8 cellular contexts compared by ENCODE assay signal in the genomic region with DNA sequence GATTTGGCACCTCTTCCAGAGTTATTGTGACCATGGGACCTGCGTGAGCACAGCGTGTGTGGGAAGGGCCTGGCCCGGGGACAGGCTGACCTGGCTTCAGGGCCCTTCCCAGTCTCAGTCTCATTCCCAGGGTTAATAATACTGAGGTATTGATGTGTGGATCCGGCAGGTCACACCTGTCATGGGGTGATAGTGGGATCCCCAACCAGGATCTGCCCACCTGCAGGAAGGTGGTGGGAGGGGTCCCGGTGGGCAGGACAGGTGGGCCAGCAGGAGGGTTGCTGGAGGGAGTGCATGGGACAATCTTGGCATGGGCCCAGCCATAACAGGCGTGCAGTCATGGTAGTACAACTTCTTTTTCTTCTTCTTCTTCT. TPM values are rescaled to one million over a fixed set of nuclear protein-coding genes. Genes with fewer than 3 reads are reported as not detected.
DNase-seq lines count a peak whose midpoint lies in the region; ATAC-seq and TF ChIP-seq lines count a peak whose summit lies in the region.

No MANE protein-coding gene starts in this region.

- H3K27me3 ChIP-seq in neural progenitor cell (no peaks in the 10 kb centered on the region), GM23248 (replicated peaks; ENCODE audit: insufficient read depth) (no peaks in the 10 kb centered on the region)

- no peak overlapping the region for H3K4me2 ChIP-seq in neural progenitor cell
- H3K4me2 ChIP-seq in GM23248 (ENCODE audit: unreplicated experiment), result no peak overlapping the region

- H2AFZ ChIP-seq in neural progenitor cell (replicated peaks) (peak overlapping the region; percentile 81), GM23248 (no peak overlapping the region)

- H3K4me1 ChIP-seq in neural progenitor cell (peaks cover 24% of the 10 kb centered on the region), GM23248 (ENCODE audit: insufficient read depth) (peaks cover 41% of the 10 kb centered on the region)

- no peaks in the 10 kb centered on the region for H3K9me3 Mint-ChIP-seq in stimulated activated naive CD8-positive, alpha-beta T cell treated with anti-CD3 and anti-CD28 coated beads, Interleukin-15, amount 100 ng/mL, for 72 hours
- peaks cover 9% of the 10 kb centered on the region for H3K9me3 Mint-ChIP-seq in neural progenitor cell

- in situ Hi-C loops in GM23248 (cut with MboI), result loop anchor here (5.0 kb wide), 1 partner anchor 142 kb away; no protein-coding TSS in a partner anchor

- H3K79me2 ChIP-seq in neural progenitor cell (ENCODE audit: low read depth) (no peaks in the 10 kb centered on the region), GM23248 (ENCODE audit: insufficient read depth) (no peaks in the 10 kb centered on the region)

- peaks cover 12% of the 10 kb centered on the region for H3F3A ChIP-seq in neural progenitor cell (ENCODE audit: low read depth)
- no peaks in the 10 kb centered on the region for H3F3A ChIP-seq in GM23248 (ENCODE audit: insufficient read depth)

- H3K4me3 ChIP-seq in coronary artery (peak overlapping the region; percentile 35), neural progenitor cell (no peak overlapping the region), GM23248 (no peak overlapping the region)

- WGBS in GM23248 (ENCODE audit: low coverage in 1 of 2, low lambda C conversion rate in 2 of 2, missing lambda C conversion rate in 2 of 2), 2 experiments, result 46 to 51% methylated on average over 6 of the region's 6 CpGs

- no peak for DNase-seq in stimulated activated naive CD8-positive, alpha-beta T cell treated with anti-CD3 and anti-CD28 coated beads, Interleukin-15, amount 100 ng/mL, for 72 hours
- DNase-seq in stimulated activated naive CD8-positive, alpha-beta T cell treated with anti-CD3 and anti-CD28 coated beads, Interleukin-15, Interleukin-2, amounts not matched to agents 100 U/mL and 50 U/mL, for 24 hours, result no peak
- no peak for DNase-seq in coronary artery (ENCODE audit: low spot score)
- DNase-seq in neural progenitor cell (ENCODE audit: low spot score), result no peak
- no peak for DNase-seq in anterior cingulate cortex (lab: John Stamatoyannopoulos, UW)
- DNase-seq in dermis blood vessel endothelial cell, result no peak
- no peak for DNase-seq in RPMI8226
- no peak for DNase-seq in GM23248

- H3K9ac ChIP-seq in neural progenitor cell, result no peak overlapping the region
- no peak overlapping the region for H3K9ac ChIP-seq in GM23248

- H3K9me3 ChIP-seq in neural progenitor cell (ENCODE audit: low read depth), result no peaks in the 10 kb centered on the region
- no peaks in the 10 kb centered on the region for H3K9me3 ChIP-seq in GM23248 (ENCODE audit: low read depth)

- H4K20me1 ChIP-seq in neural progenitor cell (ENCODE audit: low read depth) (no peaks in the 10 kb centered on the region), GM23248 (ENCODE audit: insufficient read depth) (no peaks in the 10 kb centered on the region)

- H3K27ac ChIP-seq in coronary artery, result peak overlapping the region; percentile 82 to 88
- H3K27ac ChIP-seq in neural progenitor cell, result no peak overlapping the region
- H3K27ac ChIP-seq in GM23248, result no peak overlapping the region

- no peak for TF ChIP-seq CTCF in coronary artery (IDR thresholded peaks at IDR 0.05)
- TF ChIP-seq CTCF in neural progenitor cell (IDR thresholded peaks at IDR 0.05), result no peak

- no peak overlapping the region for H3K27ac Mint-ChIP-seq in stimulated activated naive CD8-positive, alpha-beta T cell treated with anti-CD3 and anti-CD28 coated beads, Interleukin-15, amount 100 ng/mL, for 72 hours
- H3K27ac Mint-ChIP-seq in neural progenitor cell, result no peak overlapping the region

- peak; percentile 36 for ATAC-seq in stimulated activated naive CD8-positive, alpha-beta T cell treated with anti-CD3 and anti-CD28 coated beads, Interleukin-15, amount 100 ng/mL, for 72 hours
- no peak for ATAC-seq in stimulated activated naive CD8-positive, alpha-beta T cell treated with anti-CD3 and anti-CD28 coated beads, Interleukin-15, Interleukin-2, amounts not matched to agents 100 U/mL and 50 U/mL, for 24 hours

- peaks cover 30% of the 10 kb centered on the region for H3K4me1 Mint-ChIP-seq in stimulated activated naive CD8-positive, alpha-beta T cell treated with anti-CD3 and anti-CD28 coated beads, Interleukin-15, amount 100 ng/mL, for 72 hours
- H3K4me1 Mint-ChIP-seq in neural progenitor cell, result peaks cover 33% of the 10 kb centered on the region

- H3K4me3 Mint-ChIP-seq in stimulated activated naive CD8-positive, alpha-beta T cell treated with anti-CD3 and anti-CD28 coated beads, Interleukin-15, amount 100 ng/mL, for 72 hours, result no peak overlapping the region
- no peak overlapping the region for H3K4me3 Mint-ChIP-seq in neural progenitor cell

- H3K27me3 Mint-ChIP-seq in stimulated activated naive CD8-positive, alpha-beta T cell treated with anti-CD3 and anti-CD28 coated beads, Interleukin-15, amount 100 ng/mL, for 72 hours, result peaks cover 12% of the 10 kb centered on the region
- no peaks in the 10 kb centered on the region for H3K27me3 Mint-ChIP-seq in neural progenitor cell (ENCODE audit: insufficient read depth, low read depth)

- no peaks in the 10 kb centered on the region for H3K36me3 Mint-ChIP-seq in neural progenitor cell

- H3K9me2 ChIP-seq in GM23248 (ENCODE audit: insufficient read depth), result no peaks in the 10 kb centered on the region

- H3K36me3 ChIP-seq in neural progenitor cell, result no peaks in the 10 kb centered on the region
- no peaks in the 10 kb centered on the region for H3K36me3 ChIP-seq in GM23248 (ENCODE audit: low read depth)

RNA-seq across cellular contexts. Expression of a gene that starts 55.4 kb away (rescaled TPM):
- total RNA-seq in neural progenitor cell (ENCODE audit: low replicate concordance) (0.71 and 3.2 TPM in 2 replicates), dermis blood vessel endothelial cell (0.42 and 31.5 TPM in 2 replicates)
- 16.8 and 17.8 TPM in 2 replicates for total RNA-seq in GM23248 (2014; rRNA removed; shearing (Covaris generic))
- 8.8 and 9.7 TPM in 2 replicates for polyA plus RNA-seq in GM23248 (2016; fragmentation: Nextera tagmentation; extraction: Ambion mirVana)

Comparison
In these comparisons a context has a peak if more than half of its experiments do, and no peak if none do; other contexts are left out.
1. H3K27ac ChIP-seq: peak in coronary artery (2 of 2); none in neural progenitor cell (single experiment) and GM23248 (single experiment).